Comparison of ENCODE assay signal across 8 cellular contexts in the genomic region with DNA sequence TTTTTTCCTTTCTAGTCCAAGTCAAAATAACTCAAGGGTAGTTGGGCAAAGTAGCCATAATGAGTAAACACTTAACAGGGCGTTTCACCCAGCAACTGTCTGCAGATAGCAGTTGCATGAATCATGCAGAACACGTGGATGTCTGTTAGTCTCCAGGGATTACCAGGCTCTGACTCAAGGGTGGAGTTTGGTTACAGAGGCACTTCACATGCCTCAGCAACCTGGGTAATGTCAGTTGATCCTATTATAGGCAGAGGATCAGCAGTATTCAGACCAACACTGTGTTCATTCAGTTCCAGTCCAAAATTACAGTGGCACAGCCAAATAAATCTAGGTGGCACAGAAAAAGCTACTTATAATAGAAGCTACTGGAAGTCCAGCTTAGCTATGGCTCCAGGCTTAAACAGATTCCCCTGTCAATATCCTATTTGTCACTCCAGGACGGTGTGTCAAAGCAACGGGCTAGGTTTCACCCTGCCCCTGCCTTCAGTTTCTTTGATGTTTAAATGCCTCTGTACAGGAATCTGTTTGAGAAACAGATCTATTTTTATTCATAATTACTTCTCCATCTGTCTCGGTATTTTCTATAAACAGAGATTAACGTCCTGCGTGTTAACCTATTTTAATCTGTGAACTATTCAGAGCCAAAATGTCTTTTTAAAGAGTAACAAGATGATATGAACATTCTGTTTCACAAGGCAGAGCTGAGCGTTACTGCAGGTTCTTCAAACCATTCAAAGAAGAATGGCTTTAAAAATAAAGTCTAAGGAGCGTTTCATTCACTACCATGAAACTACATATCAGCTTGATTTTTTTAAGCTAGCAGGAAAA.
DNase-seq lines count a peak whose midpoint lies in the region; ATAC-seq and TF ChIP-seq lines count a peak whose summit lies in the region.

No MANE protein-coding gene starts in this region.

- no peaks in the 10 kb centered on the region for H3K36me3 ChIP-seq in gastrocnemius medialis

- peaks cover 41 to 51% of the 10 kb centered on the region in 2 donors for H3K4me1 ChIP-seq in gastrocnemius medialis

- H3K4me3 ChIP-seq in WI38 (ENCODE audit: low read depth, low read length) (peak overlapping the region; percentile 45), gastrocnemius medialis (peak overlapping the region in 3 of 4 donors; percentile 5 to 28 (median 22))

- intact Hi-C loops in cardiac septum (cut with DNase I) = loop anchor here (2.0 to 10.0 kb wide), 8 partner anchors 104 to 881 kb away; no protein-coding TSS in a partner anchor
- intact Hi-C loops in gastrocnemius medialis (cut with DNase I; ENCODE audit: low total_unique reads) = loop anchor here (2.0 to 10.0 kb wide), 10 partner anchors 13 to 1556 kb away; no protein-coding TSS in a partner anchor

- peak overlapping the region; percentile 91 to 99 (median 96) for H3K27ac ChIP-seq in gastrocnemius medialis

- in situ Hi-C loops in gastrocnemius medialis (cut with MboI; ENCODE audit: low sequenced_read_pairs in 4 of 4) = loop anchor here (5.0 to 25.0 kb wide), 7 partner anchors 104 to 1524 kb away; no protein-coding TSS in a partner anchor

- H3K27me3 ChIP-seq in gastrocnemius medialis = no peaks in the 10 kb centered on the region

- H3K9me3 ChIP-seq in gastrocnemius medialis = no peaks in the 10 kb centered on the region

- TF ChIP-seq CTCF in WI38 (IDR thresholded peaks at IDR 0.05; ENCODE audit: low read depth, low read length) (no peak), gastrocnemius medialis (IDR thresholded peaks at IDR 0.05 in 4 of 5, conservative IDR thresholded peaks at IDR 0.05 in 1 of 5) (no peak)

- ATAC-seq in HG02884 (IDR thresholded peaks at IDR 0.05; ENCODE audit: unreplicated experiment) = peak; percentile 93
- peak; percentile 78 to 83 for ATAC-seq in gastrocnemius medialis

- TF ChIP-seq POLR2A in gastrocnemius medialis (IDR thresholded peaks at IDR 0.05) = peak; percentile 66 to 77

- peak; percentile 43 for DNase-seq in stimulated activated CD4-positive, alpha-beta T cell treated with anti-CD3 and anti-CD28 coated beads, Interleukin-4, amount 100 ng/mL, for 24 hours
- no peak for DNase-seq in stimulated activated CD4-positive, alpha-beta T cell treated with anti-CD3 and anti-CD28 coated beads, Interleukin-2, amount 100 ng/mL, for 24 hours
- DNase-seq in NCI-H187 treated with DMSO at 0.1 percent for 48 hours (lab: John Stamatoyannopoulos, UW) (peak; percentile 73), cardiac septum (ENCODE audit: low spot score) (peak; percentile 79), gastrocnemius medialis (peak; percentile 94 to 95), cerebellum (ENCODE audit: low spot score) (no peak)

Comparison
In these comparisons a context has a peak if more than half of its experiments do, and no peak if none do; other contexts are left out.
1. DNase-seq: peak in stimulated activated CD4-positive, alpha-beta T cell treated with anti-CD3 and anti-CD28 coated beads, Interleukin-4, amount 100 ng/mL, for 24 hours (single experiment), NCI-H187 treated with DMSO at 0.1 percent for 48 hours (single experiment), cardiac septum (single experiment) and gastrocnemius medialis (2 of 2); none in stimulated activated CD4-positive, alpha-beta T cell treated with anti-CD3 and anti-CD28 coated beads, Interleukin-2, amount 100 ng/mL, for 24 hours (0 of 2) and cerebellum (single experiment).